In genomic region chr6:53064726-53065265, GRCh38 we compare ENCODE assay signal across 1 cellular context.
TF ChIP-seq lines count a peak whose summit lies in the region.

No MANE protein-coding gene starts in this region.

TF ChIP-seq in HepG2, 621 proteins besides CTCF, POLR2A, EP300 and RAD21 (continued from another document and continues in another):
- TF ChIP-seq RARG (CRISPR knock-in tag; IDR thresholded peaks at IDR 0.05; ENCODE audit: low read depth) (0 out of 2 replicates have a peak, but pooled peaks have one; percentile 43), TP53 (CRISPR knock-in tag; conservative IDR thresholded peaks at IDR 0.05) (no peak; the same call in 1 of the 2 replicates), ZNF788 (CRISPR knock-in tag; IDR thresholded peaks at IDR 0.05; ENCODE audit: borderline replicate concordance) (no peak; the same call in 1 of the 2 replicates), SP4 (CRISPR knock-in tag; IDR thresholded peaks at IDR 0.05) (no peak; the same call in 1 of the 2 replicates), ZNF296 (CRISPR knock-in tag; conservative IDR thresholded peaks at IDR 0.05) (no peak), SRF (IDR thresholded peaks at IDR 0.05; ENCODE audit: low read depth, low read length) (peak; percentile 60; the same call in 1 of the 2 replicates), ZNF615 (CRISPR knock-in tag; IDR thresholded peaks at IDR 0.05; ENCODE audit: borderline replicate concordance) (no peak), ZNF713 (CRISPR knock-in tag; IDR thresholded peaks at IDR 0.05) (no peak), POGZ (CRISPR knock-in tag; IDR thresholded peaks at IDR 0.05) (0 out of 2 replicates have a peak, but pooled peaks have one; percentile 2), ZIK1 (CRISPR knock-in tag; IDR thresholded peaks at IDR 0.05; ENCODE audit: borderline replicate concordance, low read depth) (no peak), HCFC1 (IDR thresholded peaks at IDR 0.05; ENCODE audit: low read depth, low read length) (peak; percentile 95), ARNT (IDR thresholded peaks at IDR 0.05) (no peak), ZNF572 (CRISPR knock-in tag; IDR thresholded peaks at IDR 0.05) (no peak), THRA (CRISPR knock-in tag; IDR thresholded peaks at IDR 0.05; ENCODE audit: borderline replicate concordance) (no peak; the same call in 1 of the 2 replicates), TOPORS (CRISPR knock-in tag; IDR thresholded peaks at IDR 0.05) (no peak; the same call in 1 of the 2 replicates), ZBTB21 (CRISPR knock-in tag; IDR thresholded peaks at IDR 0.05) (no peak), ZNF800 (CRISPR knock-in tag; IDR thresholded peaks at IDR 0.05) (no peak; the same call in 1 of the 2 replicates), ZNF30 (CRISPR knock-in tag; IDR thresholded peaks at IDR 0.05) (no peak), FOSL1 (CRISPR knock-in tag; IDR thresholded peaks at IDR 0.05; ENCODE audit: borderline replicate concordance) (no peak), ZBTB7B (CRISPR knock-in tag; IDR thresholded peaks at IDR 0.05) (no peak), PRPF4 (IDR thresholded peaks at IDR 0.05; ENCODE audit: low read depth, low read length, poor library complexity, severe bottlenecking) (no peak), YY1 (IDR thresholded peaks at IDR 0.05; ENCODE audit: insufficient read depth, insufficient replicate concordance, low read depth, low read length) (peak; percentile 41), SSRP1 (CRISPR knock-in tag; IDR thresholded peaks at IDR 0.05) (no peak), PRMT3 (CRISPR knock-in tag; IDR thresholded peaks at IDR 0.05; ENCODE audit: borderline replicate concordance, low read depth) (no peak), ZFP36 (IDR thresholded peaks at IDR 0.05; ENCODE audit: borderline replicate concordance, low read depth, low read length, partially characterized antibody) (no peak), CCDC6 (CRISPR knock-in tag; IDR thresholded peaks at IDR 0.05) (no peak), HMGXB4 (CRISPR knock-in tag; IDR thresholded peaks at IDR 0.05; ENCODE audit: borderline replicate concordance in 1 of 2, low read depth in 1 of 2) (no peak; a peak in 1 of 4 replicates), DZIP1 (CRISPR knock-in tag; IDR thresholded peaks at IDR 0.05) (no peak), HOXA9 (CRISPR knock-in tag; IDR thresholded peaks at IDR 0.05; ENCODE audit: borderline replicate concordance) (no peak), GFI1 (CRISPR knock-in tag; IDR thresholded peaks at IDR 0.05; ENCODE audit: borderline replicate concordance) (no peak), TOE1 (CRISPR knock-in tag; IDR thresholded peaks at IDR 0.05) (0 out of 2 replicates have a peak, but pooled peaks have one; percentile 77), ZBTB20 (CRISPR knock-in tag; IDR thresholded peaks at IDR 0.05; ENCODE audit: borderline replicate concordance, low read depth) (no peak), GATAD2A (CRISPR knock-in tag; IDR thresholded peaks at IDR 0.05) (peak; percentile 40; the same call in 1 of the 2 replicates), ZNF24 (IDR thresholded peaks at IDR 0.05) (no peak), ZNF318 (CRISPR knock-in tag; IDR thresholded peaks at IDR 0.05) (no peak), ZNF841 (CRISPR knock-in tag; IDR thresholded peaks at IDR 0.05; ENCODE audit: borderline replicate concordance) (no peak), ZNF367 (CRISPR knock-in tag; IDR thresholded peaks at IDR 0.05; ENCODE audit: borderline replicate concordance) (0 out of 2 replicates have a peak, but pooled peaks have one; percentile 68), BHLHE40 (IDR thresholded peaks at IDR 0.05; ENCODE audit: low read length) (no peak), MAFF (IDR thresholded peaks at IDR 0.05; ENCODE audit: low read depth, low read length) (no peak), ZNF326 (CRISPR knock-in tag; IDR thresholded peaks at IDR 0.05; ENCODE audit: borderline replicate concordance) (no peak), NFKB2 (CRISPR knock-in tag; IDR thresholded peaks at IDR 0.05; ENCODE audit: borderline replicate concordance) (no peak; the same call in 1 of the 2 replicates), SNRNP70 (IDR thresholded peaks at IDR 0.05; ENCODE audit: low read depth, low read length) (no peak), TRAFD1 (CRISPR knock-in tag; IDR thresholded peaks at IDR 0.05; ENCODE audit: borderline replicate concordance) (no peak), BRD4 (CRISPR knock-in tag; IDR thresholded peaks at IDR 0.05) (no peak), NRL (CRISPR knock-in tag; IDR thresholded peaks at IDR 0.05; ENCODE audit: borderline replicate concordance) (no peak; the same call in 1 of the 2 replicates), ZNF33A (CRISPR knock-in tag; IDR thresholded peaks at IDR 0.05; ENCODE audit: borderline replicate concordance) (peak; percentile 8; the same call in 1 of the 2 replicates), ZNF230 (CRISPR knock-in tag; IDR thresholded peaks at IDR 0.05) (peak; percentile 11; the same call in 1 of the 2 replicates), SAP130 (CRISPR knock-in tag; IDR thresholded peaks at IDR 0.05; ENCODE audit: low read depth) (peak; percentile 55), ZSCAN9 (CRISPR knock-in tag; IDR thresholded peaks at IDR 0.05; ENCODE audit: borderline replicate concordance) (no peak), ZNF468 (CRISPR knock-in tag; IDR thresholded peaks at IDR 0.05) (no peak), REXO4 (CRISPR knock-in tag; IDR thresholded peaks at IDR 0.05; ENCODE audit: borderline replicate concordance) (no peak)
